ENCODE assay signal across 20 cellular contexts in the genomic region with DNA sequence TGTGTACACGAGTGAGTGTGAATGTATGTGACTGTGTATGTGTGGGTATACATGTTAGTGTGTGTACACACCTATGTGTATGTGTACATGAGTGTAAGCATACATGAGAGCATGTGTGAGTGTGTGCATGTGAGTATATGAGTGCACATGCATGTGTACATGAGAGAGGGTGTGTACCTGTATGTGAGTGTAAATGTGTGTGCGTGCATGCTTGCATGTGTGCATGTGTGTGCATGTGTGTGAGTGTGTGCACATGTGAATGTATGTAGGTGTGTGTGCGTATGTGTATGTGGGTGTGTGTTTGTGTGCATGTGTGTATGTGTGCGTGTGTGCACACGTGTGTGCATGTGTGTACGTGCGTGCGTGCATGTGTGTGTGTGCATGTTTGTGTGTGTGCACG.
DNase-seq lines count a peak whose midpoint lies in the region; ATAC-seq, FAIRE-seq and TF ChIP-seq lines count a peak whose summit lies in the region.
"Had no signal": no experiment of that assay in that cellular context is flagged by ENCODE, and none has a peak within 500 bp of the region (broad histone marks: within the 10 kb centered on the region; RNA-seq: fewer than 3 reads in every experiment).

No MANE protein-coding gene starts in this region.

- FAIRE-seq in GM12891 (lab: Jason Lieb, UNC), result peak; percentile 62

- DNase-seq in GM12891 (ENCODE audit: insufficient read length, low spot score) (no peak), WTC11 (ENCODE audit: low spot score) (no peak), glutamatergic neuron (no peak), posterior vena cava (ENCODE audit: low spot score) (peak; percentile 30), heart right ventricle (no peak), SIG-M5 treated with dmso at 0.1 percent for 504 hours (lab: John Stamatoyannopoulos, UW; ENCODE audit: unreplicated experiment) (no peak), NCI-H526 treated with DMSO at 0.1 percent for 48 hours (lab: John Stamatoyannopoulos, UW) (no peak)
- DNase-seq: 8988T; AML-193; CD8-positive, alpha-beta memory T cell; DMS53; GF-D8; HFFc6; IMR-90; KBM-7 had no signal

- H3K36me3 Mint-ChIP-seq in WTC11 (peaks cover 8% of the 10 kb centered on the region), glutamatergic neuron (ENCODE audit: unreplicated experiment) (no peaks in the 10 kb centered on the region)
- H3K36me3 Mint-ChIP-seq: CD8-positive, alpha-beta memory T cell had no signal

- no peak overlapping the region for H3K4me3 ChIP-seq in heart right ventricle
- H3K4me3 ChIP-seq: BLaER1, GM23338, HAP-1 had no signal

- no peaks in the 10 kb centered on the region for H3K4me1 ChIP-seq in heart right ventricle
- H3K4me1 ChIP-seq: Caco-2, HAP-1 had no signal

- no peak for TF ChIP-seq CTCF in WTC11 (IDR thresholded peaks at IDR 0.05)
- no peak for TF ChIP-seq CTCF in glutamatergic neuron (IDR thresholded peaks at IDR 0.05; ENCODE audit: partially characterized antibody, unreplicated experiment)
- no peak for TF ChIP-seq CTCF in heart right ventricle (IDR thresholded peaks at IDR 0.05)

- CTCF ChIA-PET in WTC11 (lab: Charles Lee), result no interaction called here

- no peaks in the 10 kb centered on the region for H3K36me3 ChIP-seq in heart right ventricle
- H3K36me3 ChIP-seq: BLaER1, HAP-1 had no signal

- intact Hi-C loops in posterior vena cava (cut with DNase I) (no loop called here), heart right ventricle (cut with DNase I) (loop anchor here in 1 of 10 donors (10.0 kb wide), 1 partner anchor 422 kb away; no protein-coding TSS in a partner anchor)

- H3K4me3 Mint-ChIP-seq in WTC11 (no peak overlapping the region), glutamatergic neuron (ENCODE audit: unreplicated experiment) (no peak overlapping the region)
- H3K4me3 Mint-ChIP-seq: CD8-positive, alpha-beta memory T cell; GM23338; HFFc6 had no signal

- H3K9me3 ChIP-seq in heart right ventricle, result peaks cover 0 to 28% (median 17%) of the 10 kb centered on the region in 11 donors

- H3K27me3 Mint-ChIP-seq in WTC11 (ENCODE audit: low read depth), result no peaks in the 10 kb centered on the region; the same call in 1 of the 2 replicates
- peaks cover 9% of the 10 kb centered on the region for H3K27me3 Mint-ChIP-seq in glutamatergic neuron (ENCODE audit: unreplicated experiment)

- H3K4me1 Mint-ChIP-seq in WTC11 (0 out of 2 replicates have a peak, but pooled peaks cover 3% of the 10 kb centered on the region), glutamatergic neuron (ENCODE audit: low read depth, unreplicated experiment) (peaks cover 17% of the 10 kb centered on the region)
- H3K4me1 Mint-ChIP-seq: CD8-positive, alpha-beta memory T cell had no signal

- H3K9me3 Mint-ChIP-seq in WTC11 (peaks cover 21% of the 10 kb centered on the region), glutamatergic neuron (ENCODE audit: unreplicated experiment) (peaks cover 16% of the 10 kb centered on the region)

- no peak overlapping the region for H3K27ac Mint-ChIP-seq in WTC11
- peak overlapping the region; percentile 92 for H3K27ac Mint-ChIP-seq in glutamatergic neuron (ENCODE audit: unreplicated experiment)
- H3K27ac Mint-ChIP-seq: GM23338, HFFc6 had no signal

- WGBS in heart right ventricle, 2 donors, result 74 to 79% methylated on average over 9 of the region's 9 CpGs

- ATAC-seq in WTC11, result no peak
- ATAC-seq in heart right ventricle, result no peak

- no peak overlapping the region for H3K27ac ChIP-seq in heart right ventricle
- H3K27ac ChIP-seq: BLaER1, HL-60 had no signal

- TF ChIP-seq POLR2A in GM12891 (IDR thresholded peaks at IDR 0.05; ENCODE audit: low read depth, low read length), result no peak

- peaks cover 0 to 28% (median 11%) of the 10 kb centered on the region in 7 donors for H3K27me3 ChIP-seq in heart right ventricle
- H3K27me3 ChIP-seq: BLaER1 had no signal

- POLR2A ChIA-PET in WTC11 (lab: Charles Lee), result no interaction called here

TF ChIP-seq in GM12891, 5 proteins besides CTCF, POLR2A, EP300 and RAD21:
- no peak for TF ChIP-seq TAF1 (IDR thresholded peaks at IDR 0.05; ENCODE audit: low read depth, low read length)
- TF ChIP-seq POLR2AphosphoS5 (IDR thresholded peaks at IDR 0.05; ENCODE audit: low read depth, low read length), result no peak
- no peak for TF ChIP-seq PAX5 (IDR thresholded peaks at IDR 0.05; ENCODE audit: insufficient read depth, low read length, severe bottlenecking)
- TF ChIP-seq SPI1 (IDR thresholded peaks at IDR 0.05; ENCODE audit: low read depth, low read length), result no peak
- no peak for TF ChIP-seq POU2F2 (IDR thresholded peaks at IDR 0.05; ENCODE audit: low read depth, low read length)

TF ChIP-seq in WTC11, 78 proteins besides CTCF, POLR2A, EP300 and RAD21:
- TF ChIP-seq ZBTB43 (CRISPR knock-in tag; IDR thresholded peaks at IDR 0.05) (peak; percentile 67; the same call in 1 of the 2 replicates), TEAD4 (CRISPR knock-in tag; IDR thresholded peaks at IDR 0.05) (no peak)
TF ChIP-seq in WTC11: peak in this region for 1.
